ENCODE assay signal across 10 cellular contexts in genomic region chr6:135052939-135053338, GRCh38. TPM values are rescaled to one million over a fixed set of nuclear protein-coding genes. Genes with fewer than 3 reads are reported as not detected.
A peak's percentile ranks its signal among the peaks of the same experiment; 100 is the strongest.
DNase-seq lines count a peak whose midpoint lies in the region; ATAC-seq lines count a peak whose summit lies in the region.
"Had no signal": no experiment of that assay in that cellular context is flagged by ENCODE, and none has a peak within 500 bp of the region (broad histone marks: within the 10 kb centered on the region; RNA-seq: fewer than 3 reads in every experiment).

No MANE protein-coding gene starts in this region.

- intact Hi-C loops in activated T-helper 1 cell treated with anti-CD3 and anti-CD28 coated beads, Interleukin-12 subunit alpha, Interleukin-12 subunit beta, Interleukin-2, Interleukin-4 antibody, amounts not matched to agents 30 ng/mL and 10 ng/mL and 1 ng/mL, durations not matched to agents 14 hours and 24 hours and 36 hours (cut with micrococcal nuclease): loop anchor here (5.0 kb wide), 1 partner anchor 369 kb away; no protein-coding TSS in a partner anchor

- peaks cover 44% of the 10 kb centered on the region for H3K79me2 ChIP-seq in mesendoderm (ENCODE audit: control insufficient read depth, insufficient read depth, low read length)

- peaks cover 48 to 62% (median 59%) of the 10 kb centered on the region in 3 donors for H3K4me1 Mint-ChIP-seq in CD8-positive, alpha-beta memory T cell
- H3K4me1 Mint-ChIP-seq in activated T-helper 1 cell treated with anti-CD3 and anti-CD28 coated beads, Interleukin-12 subunit alpha, Interleukin-12 subunit beta, Interleukin-2, Interleukin-4 antibody, amounts not matched to agents 30 ng/mL and 10 ng/mL and 1 ng/mL, durations not matched to agents 14 hours and 24 hours and 36 hours (ENCODE audit: low read depth): peaks cover 53% of the 10 kb centered on the region

- no peak overlapping the region for H3K9ac ChIP-seq in HUES6 (ENCODE audit: low read length)
- H3K9ac ChIP-seq in mesendoderm (ENCODE audit: low read length): peak overlapping the region; percentile 15

- peak overlapping the region; percentile 16 to 100 (median 98) for H3K4me3 Mint-ChIP-seq in CD8-positive, alpha-beta memory T cell
- H3K4me3 Mint-ChIP-seq in activated T-helper 1 cell treated with anti-CD3 and anti-CD28 coated beads, Interleukin-12 subunit alpha, Interleukin-12 subunit beta, Interleukin-2, Interleukin-4 antibody, amounts not matched to agents 30 ng/mL and 10 ng/mL and 1 ng/mL, durations not matched to agents 14 hours and 24 hours and 36 hours: peak overlapping the region; percentile 94

- no peak overlapping the region for H3K56ac ChIP-seq in mesendoderm (ENCODE audit: low read length)

- no peak overlapping the region for H4K5ac ChIP-seq in mesendoderm (ENCODE audit: low read length)

- no CpG with 5 or more reads among the region's 3 CpGs for WGBS in mesendoderm (ENCODE audit: extremely low coverage, insufficient coverage, low lambda C conversion rate)

- H3K4me1 ChIP-seq in CD8-positive, alpha-beta memory T cell (ENCODE audit: insufficient read depth, low read length): peaks cover 49% of the 10 kb centered on the region
- H3K4me1 ChIP-seq in HUES6 (ENCODE audit: control insufficient read depth, insufficient read depth, low read length): peaks cover 13% of the 10 kb centered on the region; the same call in 1 of the 2 replicates
- H3K4me1 ChIP-seq in mesendoderm (ENCODE audit: control insufficient read depth, low read depth, low read length): peaks cover 2% of the 10 kb centered on the region
- H3K4me1 ChIP-seq: ascending aorta had no signal

- H3K27ac ChIP-seq in CD8-positive, alpha-beta memory T cell (ENCODE audit: low read depth, low read length): peak overlapping the region; percentile 91
- H3K27ac ChIP-seq in HUES6 (ENCODE audit: low read depth, low read length) (no peak overlapping the region), mesendoderm (ENCODE audit: low read depth, low read length) (no peak overlapping the region)
- H3K27ac ChIP-seq: ascending aorta had no signal

- peaks cover 7% of the 10 kb centered on the region for H3K79me1 ChIP-seq in mesendoderm (ENCODE audit: low read length)

- no peak overlapping the region for H2BK120ac ChIP-seq in mesendoderm (ENCODE audit: low read depth, low read length)

- no peak overlapping the region for H3K4me3 ChIP-seq in CD8-positive, alpha-beta memory T cell (ENCODE audit: low read length)
- H3K4me3 ChIP-seq in HUES6 (ENCODE audit: low read depth, low read length) (peak overlapping the region; percentile 95), mesendoderm (ENCODE audit: low read length) (no peak overlapping the region)

- H3K4ac ChIP-seq in mesendoderm (ENCODE audit: low read depth, low read length): no peak overlapping the region

- H3K23ac ChIP-seq in mesendoderm (ENCODE audit: low read length): no peak overlapping the region

- ATAC-seq in GM21526 (IDR thresholded peaks at IDR 0.05; ENCODE audit: low FRiP score, unreplicated experiment) (no peak), HG02571 (IDR thresholded peaks at IDR 0.05; ENCODE audit: unreplicated experiment) (no peak), HG02763 (IDR thresholded peaks at IDR 0.05; ENCODE audit: unreplicated experiment) (no peak)

- no peaks in the 10 kb centered on the region for H3K27me3 ChIP-seq in CD8-positive, alpha-beta memory T cell (ENCODE audit: insufficient read depth, low read length, poor library complexity, severe bottlenecking)
- H3K27me3 ChIP-seq in HUES6 (ENCODE audit: control insufficient read depth, insufficient read depth, low read length): no peaks in the 10 kb centered on the region
- no peaks in the 10 kb centered on the region for H3K27me3 ChIP-seq in mesendoderm (ENCODE audit: insufficient read depth, low read length, poor library complexity)
- H3K27me3 ChIP-seq: ascending aorta had no signal

- no peak for DNase-seq in CD8-positive, alpha-beta memory T cell
- no peak for DNase-seq in activated T-helper 1 cell treated with anti-CD3 and anti-CD28 coated beads, Interleukin-12 subunit alpha, Interleukin-12 subunit beta, Interleukin-2, Interleukin-4 antibody, amounts not matched to agents 30 ng/mL and 10 ng/mL and 1 ng/mL, durations not matched to agents 14 hours and 24 hours and 36 hours (ENCODE audit: low spot score)
- DNase-seq in mesendoderm (peak; percentile 46), DMS53 treated with DMSO at 0.1 percent for 48 hours (lab: John Stamatoyannopoulos, UW; ENCODE audit: unreplicated experiment) (no peak)
- DNase-seq: NCI-H1105 had no signal

- peaks cover 5 to 37% (median 8%) of the 10 kb centered on the region in 3 donors for H3K36me3 Mint-ChIP-seq in CD8-positive, alpha-beta memory T cell
- H3K36me3 Mint-ChIP-seq in activated T-helper 1 cell treated with anti-CD3 and anti-CD28 coated beads, Interleukin-12 subunit alpha, Interleukin-12 subunit beta, Interleukin-2, Interleukin-4 antibody, amounts not matched to agents 30 ng/mL and 10 ng/mL and 1 ng/mL, durations not matched to agents 14 hours and 24 hours and 36 hours (ENCODE audit: low read depth): peaks cover 37% of the 10 kb centered on the region

- no peaks in the 10 kb centered on the region for H3K9me3 Mint-ChIP-seq in CD8-positive, alpha-beta memory T cell
- no peaks in the 10 kb centered on the region for H3K9me3 Mint-ChIP-seq in activated T-helper 1 cell treated with anti-CD3 and anti-CD28 coated beads, Interleukin-12 subunit alpha, Interleukin-12 subunit beta, Interleukin-2, Interleukin-4 antibody, amounts not matched to agents 30 ng/mL and 10 ng/mL and 1 ng/mL, durations not matched to agents 14 hours and 24 hours and 36 hours

- CTCF ChIA-PET in CD8-positive, alpha-beta memory T cell (lab: Charles Lee): no interaction called here

- no peak overlapping the region for H3K18ac ChIP-seq in mesendoderm (ENCODE audit: low read length)

- peaks cover 11% of the 10 kb centered on the region for H3K36me3 ChIP-seq in CD8-positive, alpha-beta memory T cell (ENCODE audit: insufficient read depth, low read length)
- H3K36me3 ChIP-seq in HUES6 (ENCODE audit: control insufficient read depth, insufficient read depth, low read length) (peaks cover 19% of the 10 kb centered on the region), mesendoderm (ENCODE audit: control insufficient read depth, insufficient read depth, low read length) (no peaks in the 10 kb centered on the region)

- peak overlapping the region; percentile 6 to 99 (median 98) for H3K27ac Mint-ChIP-seq in CD8-positive, alpha-beta memory T cell
- H3K27ac Mint-ChIP-seq in activated T-helper 1 cell treated with anti-CD3 and anti-CD28 coated beads, Interleukin-12 subunit alpha, Interleukin-12 subunit beta, Interleukin-2, Interleukin-4 antibody, amounts not matched to agents 30 ng/mL and 10 ng/mL and 1 ng/mL, durations not matched to agents 14 hours and 24 hours and 36 hours: peak overlapping the region; percentile 96

- H2BK15ac ChIP-seq in mesendoderm (replicated peaks; ENCODE audit: low read depth): no peak overlapping the region

- H2AK5ac ChIP-seq in mesendoderm (ENCODE audit: low read length): no peak overlapping the region

- no peaks in the 10 kb centered on the region for H3K9me3 ChIP-seq in CD8-positive, alpha-beta memory T cell (ENCODE audit: low read length)
- no peaks in the 10 kb centered on the region for H3K9me3 ChIP-seq in HUES6 (ENCODE audit: control insufficient read depth, insufficient read depth, low read depth, low read length)
- H3K9me3 ChIP-seq: ascending aorta had no signal

- H4K8ac ChIP-seq in mesendoderm (ENCODE audit: low read depth, low read length): no peak overlapping the region

- POLR2A ChIA-PET in CD8-positive, alpha-beta memory T cell (lab: Charles Lee): interaction anchor here (0.7 kb wide), 1 partner anchor 42 kb away, joined by 5 read pairs; no protein-coding TSS in a partner anchor

- H3K4me2 ChIP-seq in mesendoderm (ENCODE audit: low read length): peak overlapping the region; percentile 13

- H3K27me3 Mint-ChIP-seq in CD8-positive, alpha-beta memory T cell: peaks cover 1 to 2% of the 10 kb centered on the region in 2 donors
- peaks cover 2% of the 10 kb centered on the region for H3K27me3 Mint-ChIP-seq in activated T-helper 1 cell treated with anti-CD3 and anti-CD28 coated beads, Interleukin-12 subunit alpha, Interleukin-12 subunit beta, Interleukin-2, Interleukin-4 antibody, amounts not matched to agents 30 ng/mL and 10 ng/mL and 1 ng/mL, durations not matched to agents 14 hours and 24 hours and 36 hours (ENCODE audit: insufficient read depth)

- no peak overlapping the region for H2BK5ac ChIP-seq in mesendoderm (ENCODE audit: low read length)

RNA-seq across cellular contexts. Expression of gene HBS1L, which starts 1.7 kb away (rescaled TPM):
- total RNA-seq in CD8-positive, alpha-beta memory T cell: 100 to 1,000 TPM; 145 to 147 TPM
- 45.6 TPM for polyA plus RNA-seq in CD8-positive, alpha-beta memory T cell
- total RNA-seq in activated T-helper 1 cell treated with anti-CD3 and anti-CD28 coated beads, Interleukin-12 subunit alpha, Interleukin-12 subunit beta, Interleukin-2, Interleukin-4 antibody, amounts not matched to agents 30 ng/mL and 10 ng/mL and 1 ng/mL, durations not matched to agents 14 hours and 24 hours and 36 hours: 104 and 115 TPM in 2 replicates
- polyA plus RNA-seq in mesendoderm (2013, experiment 1 of 2): 63.5 TPM
- polyA plus RNA-seq in mesendoderm (2013, experiment 2 of 2): 59.1 TPM
